In the genomic region with DNA sequence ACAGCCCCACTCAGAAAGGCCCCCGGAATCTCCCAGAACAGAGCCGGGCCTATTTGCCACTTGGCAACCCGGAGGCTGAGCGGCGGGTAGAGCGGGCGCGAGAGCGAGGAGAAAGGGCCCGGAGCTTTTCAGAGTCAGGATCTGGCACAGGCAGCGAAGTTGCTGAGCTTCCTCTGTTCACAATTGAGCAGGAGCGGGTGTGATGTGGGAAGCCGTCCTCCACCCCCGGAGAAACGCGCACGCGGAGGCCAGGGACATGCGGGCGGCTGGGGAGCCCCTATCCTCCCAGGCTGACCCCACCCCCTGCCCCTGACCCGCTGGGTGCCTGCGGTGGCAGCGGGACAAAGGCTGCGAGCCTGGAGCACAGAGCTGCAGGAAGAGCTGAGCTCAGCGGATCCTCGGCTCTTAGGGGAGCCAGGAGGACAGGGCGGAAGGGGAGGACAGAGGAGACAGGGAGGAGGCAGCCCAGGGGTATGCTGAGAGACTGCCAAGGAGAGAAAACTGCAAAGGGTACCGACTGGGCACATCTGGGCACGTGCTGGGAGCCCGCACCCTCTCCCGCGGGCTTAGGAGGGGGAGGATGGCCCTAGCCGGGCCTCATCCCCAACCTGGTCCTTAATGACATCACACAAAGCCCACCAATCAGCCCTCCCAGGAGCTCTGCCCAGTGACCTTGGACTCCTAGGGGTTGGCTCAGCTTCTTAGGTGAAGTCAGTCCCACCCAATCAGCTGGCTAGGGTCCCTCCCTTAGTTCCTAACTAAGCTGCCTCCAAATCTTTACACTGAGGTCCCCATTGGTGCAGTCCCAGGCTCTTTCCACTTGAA, we compare ENCODE assay signal across 9 cellular contexts. TPM values are rescaled to one million over a fixed set of nuclear protein-coding genes. Genes with fewer than 3 reads are reported as not detected.
DNase-seq lines count a peak whose midpoint lies in the region; ATAC-seq lines count a peak whose summit lies in the region.
"Had no signal": no experiment of that assay in that cellular context is flagged by ENCODE, and none has a peak within 500 bp of the region (broad histone marks: within the 10 kb centered on the region; RNA-seq: fewer than 3 reads in every experiment).

No MANE protein-coding gene starts in this region.

- CTCF ChIA-PET in activated CD8-positive, alpha-beta memory T cell treated with anti-CD3 and anti-CD28 coated beads, Interleukin-2, amount 10 ng/mL, durations not matched to agents 7 days and 5 days (lab: Charles Lee), result interaction anchor here (1.6 to 8.7 kb wide), 5 partner anchors 11 to 42 kb away, joined by 3 to 71 read pairs (median 20); a partner anchor contains a TSS

- peaks cover 30% of the 10 kb centered on the region for H3K36me3 Mint-ChIP-seq in activated CD8-positive, alpha-beta memory T cell treated with anti-CD3 and anti-CD28 coated beads, Interleukin-2, amount 10 ng/mL, durations not matched to agents 7 days and 5 days
- peaks cover 12% of the 10 kb centered on the region for H3K36me3 Mint-ChIP-seq in activated naive CD8-positive, alpha-beta T cell treated with anti-CD3 and anti-CD28 coated beads, Interleukin-2, amount 50 U/mL, for 24 hours (ENCODE audit: low read depth)
- H3K36me3 Mint-ChIP-seq in stimulated activated naive B cell treated with anti-CD40 and anti-IgM and Interleukin-4, amounts not matched to agents 10 μg/mL and 1 μg/mL and 100 μg/mL, for 72 hours, result peaks cover 1 to 3% of the 10 kb centered on the region in 2 donors

- H3K27me3 ChIP-seq in HAP-1 (ENCODE audit: low read depth) (peaks cover 9% of the 10 kb centered on the region), MG63 (no peaks in the 10 kb centered on the region)

- H3K36me3 ChIP-seq in HAP-1 (replicated peaks), result no peaks in the 10 kb centered on the region
- no peaks in the 10 kb centered on the region for H3K36me3 ChIP-seq in MG63

- peak overlapping the region; percentile 37 for H3K4me3 Mint-ChIP-seq in activated CD8-positive, alpha-beta memory T cell treated with anti-CD3 and anti-CD28 coated beads, Interleukin-2, amount 10 ng/mL, durations not matched to agents 7 days and 5 days
- no peak overlapping the region for H3K4me3 Mint-ChIP-seq in activated naive CD8-positive, alpha-beta T cell treated with anti-CD3 and anti-CD28 coated beads, Interleukin-2, amount 50 U/mL, for 24 hours
- no peak overlapping the region for H3K4me3 Mint-ChIP-seq in stimulated activated naive B cell treated with anti-CD40 and anti-IgM and Interleukin-4, amounts not matched to agents 10 μg/mL and 1 μg/mL and 100 μg/mL, for 72 hours

- peak overlapping the region; percentile 99 for H3K27ac Mint-ChIP-seq in activated CD8-positive, alpha-beta memory T cell treated with anti-CD3 and anti-CD28 coated beads, Interleukin-2, amount 10 ng/mL, durations not matched to agents 7 days and 5 days
- H3K27ac Mint-ChIP-seq in activated naive CD8-positive, alpha-beta T cell treated with anti-CD3 and anti-CD28 coated beads, Interleukin-2, amount 50 U/mL, for 24 hours, result peak overlapping the region; percentile 53
- H3K27ac Mint-ChIP-seq in stimulated activated naive B cell treated with anti-CD40 and anti-IgM and Interleukin-4, amounts not matched to agents 10 μg/mL and 1 μg/mL and 100 μg/mL, for 72 hours, result peak overlapping the region; percentile 51

- peaks cover 6% of the 10 kb centered on the region for H3K4me1 ChIP-seq in HAP-1

- H3K9me3 ChIP-seq in HAP-1 (no peaks in the 10 kb centered on the region), MG63 (no peaks in the 10 kb centered on the region)

- DNase-seq in activated CD8-positive, alpha-beta memory T cell treated with anti-CD3 and anti-CD28 coated beads, Interleukin-2, amount 10 ng/mL, durations not matched to agents 7 days and 5 days, result no peak
- no peak for DNase-seq in activated CD8-positive, alpha-beta memory T cell treated with anti-CD3 and anti-CD28 coated beads, Interleukin-2, amount 50 U/mL, for 48 hours
- DNase-seq in activated naive CD8-positive, alpha-beta T cell treated with anti-CD3 and anti-CD28 coated beads, Interleukin-2, amount 50 U/mL, for 24 hours, result no peak
- DNase-seq in left kidney (ENCODE audit: low read depth, low spot score), result peak; percentile 31
- no peak for DNase-seq in stimulated activated naive B cell treated with anti-CD40 and anti-IgM and Interleukin-4, amounts not matched to agents 10 μg/mL and 1 μg/mL and 100 μg/mL, for 72 hours
- DNase-seq in HAP-1 (ENCODE audit: low spot score in 2 of 2), result no peak
- no peak for DNase-seq in MG63
- no peak for DNase-seq in NCI-H2107 treated with DMSO at 0.1 percent for 48 hours (lab: John Stamatoyannopoulos, UW; ENCODE audit: unreplicated experiment)
- DNase-seq: SHP77 treated with DMSO at 0.1 percent for 48 hours had no signal

- H3K4me3 ChIP-seq in HAP-1 (no peak overlapping the region), MG63 (no peak overlapping the region)

- peaks cover 93% of the 10 kb centered on the region for H3K4me1 Mint-ChIP-seq in activated CD8-positive, alpha-beta memory T cell treated with anti-CD3 and anti-CD28 coated beads, Interleukin-2, amount 10 ng/mL, durations not matched to agents 7 days and 5 days
- peaks cover 85% of the 10 kb centered on the region for H3K4me1 Mint-ChIP-seq in activated naive CD8-positive, alpha-beta T cell treated with anti-CD3 and anti-CD28 coated beads, Interleukin-2, amount 50 U/mL, for 24 hours
- peaks cover 53 to 75% of the 10 kb centered on the region in 2 donors for H3K4me1 Mint-ChIP-seq in stimulated activated naive B cell treated with anti-CD40 and anti-IgM and Interleukin-4, amounts not matched to agents 10 μg/mL and 1 μg/mL and 100 μg/mL, for 72 hours

- in situ Hi-C loops in HAP-1 (cut with MboI; ENCODE audit: low sequenced_read_pairs), result no loop called here

- no peak for ATAC-seq in activated CD8-positive, alpha-beta memory T cell treated with anti-CD3 and anti-CD28 coated beads, Interleukin-2, amount 10 ng/mL, durations not matched to agents 7 days and 5 days
- ATAC-seq in activated naive CD8-positive, alpha-beta T cell treated with anti-CD3 and anti-CD28 coated beads, Interleukin-2, amount 50 U/mL, for 24 hours, result no peak
- no peak for ATAC-seq in stimulated activated naive B cell treated with anti-CD40 and anti-IgM and Interleukin-4, amounts not matched to agents 10 μg/mL and 1 μg/mL and 100 μg/mL, for 72 hours (replicated peaks)

- no peaks in the 10 kb centered on the region for H3K27me3 Mint-ChIP-seq in activated CD8-positive, alpha-beta memory T cell treated with anti-CD3 and anti-CD28 coated beads, Interleukin-2, amount 10 ng/mL, durations not matched to agents 7 days and 5 days
- H3K27me3 Mint-ChIP-seq in activated naive CD8-positive, alpha-beta T cell treated with anti-CD3 and anti-CD28 coated beads, Interleukin-2, amount 50 U/mL, for 24 hours, result no peaks in the 10 kb centered on the region
- H3K27me3 Mint-ChIP-seq in stimulated activated naive B cell treated with anti-CD40 and anti-IgM and Interleukin-4, amounts not matched to agents 10 μg/mL and 1 μg/mL and 100 μg/mL, for 72 hours, result no peaks in the 10 kb centered on the region

- no peaks in the 10 kb centered on the region for H3K9me3 Mint-ChIP-seq in activated CD8-positive, alpha-beta memory T cell treated with anti-CD3 and anti-CD28 coated beads, Interleukin-2, amount 10 ng/mL, durations not matched to agents 7 days and 5 days (ENCODE audit: low read depth)
- H3K9me3 Mint-ChIP-seq in activated naive CD8-positive, alpha-beta T cell treated with anti-CD3 and anti-CD28 coated beads, Interleukin-2, amount 50 U/mL, for 24 hours, result no peaks in the 10 kb centered on the region
- H3K9me3 Mint-ChIP-seq in stimulated activated naive B cell treated with anti-CD40 and anti-IgM and Interleukin-4, amounts not matched to agents 10 μg/mL and 1 μg/mL and 100 μg/mL, for 72 hours, result no peaks in the 10 kb centered on the region

RNA-seq across cellular contexts. Expression of a gene that starts 9.3 kb away (rescaled TPM):
- total RNA-seq in activated CD8-positive, alpha-beta memory T cell treated with anti-CD3 and anti-CD28 coated beads, Interleukin-2, amount 10 ng/mL, durations not matched to agents 7 days and 5 days, result 100 to 1,000 TPM; 102 to 155 TPM
- 0.33 and 0.42 TPM in 2 replicates for total RNA-seq in MG63 (2014; rRNA removed; shearing (Covaris generic); ENCODE audit: low replicate concordance)

Comparison
In these comparisons a context has a peak if more than half of its experiments do, and no peak if none do; other contexts are left out.
1. RNA of a gene that starts 9.3 kb away (total RNA-seq): 102 to 155 TPM in activated CD8-positive, alpha-beta memory T cell treated with anti-CD3 and anti-CD28 coated beads, Interleukin-2, amount 10 ng/mL, durations not matched to agents 7 days and 5 days; 0.33 to 0.42 TPM in MG63; every median in the first group is over 10 times any median in the second.
2. Peak in every context shown above with its lines, with median percentiles within 50 percentile points of each other: H3K27ac Mint-ChIP-seq.